Comparison of ENCODE assay signal across 28 cellular contexts in genomic region chr4:151942971-151943370, GRCh38.
"Had no signal": no experiment of that assay in that cellular context is flagged by ENCODE, and none has a peak within 500 bp of the region (broad histone marks: within the 10 kb centered on the region; RNA-seq: fewer than 3 reads in every experiment).

No MANE protein-coding gene starts in this region.

- H3K4me3 ChIP-seq: pancreas, prostate gland, right lobe of liver, sigmoid colon, smooth muscle cell, spleen, suprapubic skin, testis, tibial artery, transverse colon, upper lobe of right lung, uterus had no signal

- H3K27ac ChIP-seq: neutrophil, pancreas, prostate gland, right lobe of liver, sigmoid colon, spleen, suprapubic skin, testis, tibial artery, transverse colon, upper lobe of right lung, uterus had no signal

- ATAC-seq: naive thymus-derived CD8-positive, alpha-beta T cell; natural killer cell treated with Interleukin-12 subunit alpha and Interleukin-12 subunit beta and Interleukin-15 and Interleukin-18, amount 100 ng/mL, for 72 hours; pancreas; right cardiac atrium; right lobe of liver; stimulated activated memory B cell treated with anti-CD40 and anti-IgM and Interleukin-4, amounts not matched to agents 10 μg/mL and 1 μg/mL and 100 μg/mL, for 72 hours; stimulated activated naive CD8-positive, alpha-beta T cell treated with anti-CD3 and anti-CD28 coated beads, Interleukin-15, amount 100 ng/mL, for 72 hours; stimulated activated naive CD8-positive, alpha-beta T cell treated with anti-CD3 and anti-CD28 coated beads, Interleukin-15, Interleukin-2, amounts not matched to agents 100 U/mL and 50 U/mL, for 24 hours; upper lobe of right lung had no signal

- H3K4me1 ChIP-seq: pancreas, prostate gland, right lobe of liver, sigmoid colon, spleen, suprapubic skin, testis, tibial artery, transverse colon, upper lobe of right lung, uterus had no signal

- FAIRE-seq: pancreas had no signal

- DNase-seq: naive thymus-derived CD8-positive, alpha-beta T cell; nephron progenitor cell; nucleus accumbens; pancreas; right cardiac atrium; right lobe of liver; sigmoid colon; spleen; stimulated activated CD4-positive, alpha-beta T cell treated with anti-CD3 and anti-CD28 coated beads, Interleukin-12 subunit alpha, Interleukin-12 subunit beta, amount 100 ng/mL, for 4 hours; stimulated activated CD4-positive, alpha-beta T cell treated with anti-CD3 and anti-CD28 coated beads, Interleukin-1b, Interleukin-23, amount 100 ng/mL, for 48 hours; stimulated activated CD4-positive, alpha-beta T cell treated with anti-CD3 and anti-CD28 coated beads, Interleukin-4, amount 100 ng/mL, for 1 hour; stimulated activated CD4-positive, alpha-beta T cell treated with anti-CD3 and anti-CD28 coated beads, Interleukin-4, amount 100 ng/mL, for 4 hours; stimulated activated CD8-positive, alpha-beta memory T cell treated with anti-CD3 and anti-CD28 coated beads, Interleukin-4, amount 100 ng/mL, for 48 hours; stimulated activated naive CD4-positive, alpha-beta T cell; stimulated activated naive CD8-positive, alpha-beta T cell treated with anti-CD3 and anti-CD28 coated beads, Interleukin-15, amount 100 ng/mL, for 72 hours; stimulated activated naive CD8-positive, alpha-beta T cell treated with anti-CD3 and anti-CD28 coated beads, Interleukin-15, Interleukin-2, amounts not matched to agents 100 U/mL and 50 U/mL, for 24 hours; substantia nigra; testis; tibial artery; transverse colon; upper lobe of right lung; uterus had no signal

- H3K9me3 ChIP-seq: pancreas, prostate gland, right lobe of liver, testis had no signal

- H3K27me3 ChIP-seq: neutrophil, pancreas, right lobe of liver, sigmoid colon, spleen, suprapubic skin, testis, tibial artery, transverse colon, upper lobe of right lung, uterus had no signal

- H3K36me3 ChIP-seq: neutrophil, pancreas, prostate gland, right lobe of liver, sigmoid colon, spleen, suprapubic skin, tibial artery, transverse colon, upper lobe of right lung, uterus had no signal
